In the genomic region with DNA sequence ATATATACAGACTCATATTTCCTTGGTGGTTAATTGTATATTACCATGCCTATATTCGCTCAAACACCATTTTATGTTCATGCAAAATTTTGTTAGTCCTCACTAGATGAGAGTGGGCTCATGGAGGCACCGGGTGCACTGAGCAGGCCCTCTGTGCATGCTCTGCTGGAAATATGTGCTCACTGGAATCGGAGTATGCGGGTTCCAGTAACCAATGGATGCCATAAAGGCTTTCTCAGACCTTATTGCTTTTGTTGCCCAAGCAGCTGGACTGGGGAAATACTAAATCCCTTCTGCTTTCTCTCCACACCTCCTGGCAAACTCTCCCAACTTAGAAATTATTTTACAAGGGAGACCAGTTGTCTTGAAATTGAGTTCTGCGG, we compare ENCODE assay signal across 16 cellular contexts. TPM values are rescaled to one million over a fixed set of nuclear protein-coding genes. Genes with fewer than 3 reads are reported as not detected.
DNase-seq lines count a peak whose midpoint lies in the region; FAIRE-seq and TF ChIP-seq lines count a peak whose summit lies in the region.
"Had no signal": no experiment of that assay in that cellular context is flagged by ENCODE, and none has a peak within 500 bp of the region (broad histone marks: within the 10 kb centered on the region; RNA-seq: fewer than 3 reads in every experiment).

No MANE protein-coding gene starts in this region.

- H3K4me1 ChIP-seq in HEK293 (ENCODE audit: control insufficient read depth, insufficient read depth, low read length) (peaks cover 67% of the 10 kb centered on the region), ascending aorta (peaks cover 0 to 10% of the 10 kb centered on the region in 2 donors), kidney (ENCODE audit: control insufficient read depth in 1 of 2, insufficient read depth in 1 of 2, low read depth in 1 of 2, low read length in 2 of 2) (peaks cover 8 to 10% of the 10 kb centered on the region in 2 donors)

- peak overlapping the region; percentile 19 to 73 for H3K9ac ChIP-seq in kidney (ENCODE audit: low read length in 2 of 2)
- H3K9ac ChIP-seq: KMS-11 had no signal

- POLR2A ChIA-PET in HEK293 (lab: Yijun Ruan, JAX): no interaction called here

- no peaks in the 10 kb centered on the region for H3K27me3 ChIP-seq in ascending aorta

- no peak overlapping the region for H3K4me3 ChIP-seq in HEK293 (ENCODE audit: low read depth, low read length)
- peak overlapping the region in 1 of 2 donors; percentile 71 for H3K4me3 ChIP-seq in ascending aorta
- H3K4me3 ChIP-seq in kidney (ENCODE audit: low read length in 2 of 2): peak overlapping the region; percentile 21 to 40
- peak overlapping the region in 2 of 7 experiments; percentile 11 to 58 for H3K4me3 ChIP-seq in skin epidermis
- no peak overlapping the region for H3K4me3 ChIP-seq in foreskin fibroblast (ENCODE audit: low read depth in 1 of 2, low read length in 2 of 2)

- H3K27ac ChIP-seq in HEK293 (ENCODE audit: extremely low read depth, low read depth, low read length) (peak overlapping the region; percentile 100; the same call in 1 of the 2 replicates), ascending aorta (peak overlapping the region; percentile 94 to 96), kidney (ENCODE audit: low read depth in 2 of 2, low read length in 2 of 2) (no peak overlapping the region), skin epidermis (peak overlapping the region in 11 of 21 experiments; percentile 50 to 98 (median 92))
- H3K27ac ChIP-seq: KMS-11 had no signal

- TF ChIP-seq CTCF in HEK293 (tag by site-specific recombination; IDR thresholded peaks at IDR 0.05) (no peak), ascending aorta (IDR thresholded peaks at IDR 0.05) (no peak), kidney (IDR thresholded peaks at IDR 0.05; ENCODE audit: borderline replicate concordance, extremely low read depth, insufficient read depth) (no peak), foreskin fibroblast (IDR thresholded peaks at IDR 0.05; ENCODE audit: low read depth, low read length) (no peak)

- no peak for FAIRE-seq in kidney (lab: Jason Lieb, UNC)
- FAIRE-seq: urothelium cell line had no signal

- no peaks in the 10 kb centered on the region for H3K36me3 ChIP-seq in HEK293 (ENCODE audit: control insufficient read depth in 2 of 2, insufficient read depth in 1 of 2, low read length in 2 of 2)
- no peaks in the 10 kb centered on the region for H3K36me3 ChIP-seq in ascending aorta
- no peaks in the 10 kb centered on the region for H3K36me3 ChIP-seq in kidney (ENCODE audit: control insufficient read depth in 1 of 2, insufficient read depth in 2 of 2, low read length in 2 of 2)

- H3K9me3 ChIP-seq in HEK293 (ENCODE audit: control insufficient read depth, insufficient read depth, low read depth, low read length) (no peaks in the 10 kb centered on the region), ascending aorta (no peaks in the 10 kb centered on the region), kidney (ENCODE audit: control insufficient read depth in 1 of 2, low read length in 2 of 2) (no peaks in the 10 kb centered on the region)

- no peak for DNase-seq in ascending aorta (ENCODE audit: low spot score in 2 of 2)
- peak; percentile 10 for DNase-seq in kidney
- DNase-seq in A172 (ENCODE audit: low spot score): no peak
- no peak for DNase-seq in GM19240 (ENCODE audit: insufficient read length, low spot score)
- no peak for DNase-seq in foreskin fibroblast
- no peak for DNase-seq in GM03348 (ENCODE audit: low spot score)
- DNase-seq: Calu3; islet precursor cell; stimulated activated naive CD8-positive, alpha-beta T cell treated with anti-CD3 and anti-CD28 coated beads, Interleukin-15, Interleukin-2, amounts not matched to agents 100 U/mL and 50 U/mL, for 24 hours; T1000 had no signal

- CTCF ChIA-PET in HEK293 (lab: Yijun Ruan, JAX): interaction anchor here (1.8 kb wide), 1 partner anchor 181 kb away, joined by 7 read pairs; no protein-coding TSS in a partner anchor

- intact Hi-C loops in ascending aorta (cut with DNase I): no loop called here
- intact Hi-C loops in kidney (cut with DNase I): no loop called here

TF ChIP-seq in HEK293, 187 proteins besides CTCF, POLR2A, EP300 and RAD21:
- TF ChIP-seq PRDM1 (tag by site-specific recombination; IDR thresholded peaks at IDR 0.05) (0 out of 2 replicates have a peak, but pooled peaks have one; percentile 41), ZFP41 (tag by site-specific recombination; IDR thresholded peaks at IDR 0.05; ENCODE audit: borderline replicate concordance) (no peak), ZNF10 (tag by site-specific recombination; IDR thresholded peaks at IDR 0.05) (no peak), ZNF311 (tag by site-specific recombination; IDR thresholded peaks at IDR 0.05; ENCODE audit: borderline replicate concordance) (no peak)
- TF ChIP-seq, protein P1, sequence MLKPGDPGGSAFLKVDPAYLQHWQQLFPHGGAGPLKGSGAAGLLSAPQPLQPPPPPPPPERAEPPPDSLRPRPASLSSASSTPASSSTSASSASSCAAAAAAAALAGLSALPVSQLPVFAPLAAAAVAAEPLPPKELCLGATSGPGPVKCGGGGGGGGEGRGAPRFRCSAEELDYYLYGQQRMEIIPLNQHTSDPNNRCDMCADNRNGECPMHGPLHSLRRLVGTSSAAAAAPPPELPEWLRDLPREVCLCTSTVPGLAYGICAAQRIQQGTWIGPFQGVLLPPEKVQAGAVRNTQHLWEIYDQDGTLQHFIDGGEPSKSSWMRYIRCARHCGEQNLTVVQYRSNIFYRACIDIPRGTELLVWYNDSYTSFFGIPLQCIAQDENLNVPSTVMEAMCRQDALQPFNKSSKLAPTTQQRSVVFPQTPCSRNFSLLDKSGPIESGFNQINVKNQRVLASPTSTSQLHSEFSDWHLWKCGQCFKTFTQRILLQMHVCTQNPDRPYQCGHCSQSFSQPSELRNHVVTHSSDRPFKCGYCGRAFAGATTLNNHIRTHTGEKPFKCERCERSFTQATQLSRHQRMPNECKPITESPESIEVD (tag by site-specific recombination; IDR thresholded peaks at IDR 0.05): no peak

RNA-seq across cellular contexts. Expression of a gene that starts 7.7 kb away (rescaled TPM):
- 7.6 TPM for total RNA-seq in ascending aorta
- total RNA-seq in kidney: 22.0 TPM
- 11.4 TPM for polyA plus RNA-seq in kidney (ENCODE audit: insufficient read depth, low read depth, low replicate concordance)
- total RNA-seq in A172 (2014; rRNA removed; shearing (Covaris generic)): 0.31 and 2.5 TPM in 2 replicates
- total RNA-seq: activated T-helper 17 cell treated with anti-CD3 and anti-CD28 coated beads, Interleukin-2, amount 50 U/mL, for 72 hours had no signal

RNA-seq across cellular contexts. Expression of a gene that starts 11.8 kb away (rescaled TPM):
- total RNA-seq in ascending aorta: 8.9 TPM
- total RNA-seq in kidney: 9.0 TPM
- polyA plus RNA-seq in kidney (ENCODE audit: insufficient read depth, low read depth, low replicate concordance): 2.1 TPM
- not detected in 2 replicates for total RNA-seq in A172 (2014; rRNA removed; shearing (Covaris generic))
- total RNA-seq: activated T-helper 17 cell treated with anti-CD3 and anti-CD28 coated beads, Interleukin-2, amount 50 U/mL, for 72 hours; cardiac septum had no signal

RNA-seq across cellular contexts. Expression of a gene that starts 12.3 kb away (rescaled TPM):
- total RNA-seq in ascending aorta (not detected), kidney (4.8 TPM)
- 0.24 TPM for polyA plus RNA-seq in kidney (ENCODE audit: insufficient read depth, low read depth, low replicate concordance)
- 0.57 TPM in 1 of 2 replicates, not detected in the other for total RNA-seq in A172 (2014; rRNA removed; shearing (Covaris generic))
- total RNA-seq: activated T-helper 17 cell treated with anti-CD3 and anti-CD28 coated beads, Interleukin-2, amount 50 U/mL, for 72 hours; Calu3; cardiac septum had no signal

RNA-seq across cellular contexts. Expression of a gene that starts 20.6 kb away (rescaled TPM):
- total RNA-seq in ascending aorta (1.2 TPM), kidney (16.5 TPM)
- polyA plus RNA-seq in kidney (ENCODE audit: insufficient read depth, low read depth, low replicate concordance): 11.7 TPM
- total RNA-seq in A172 (2014; rRNA removed; shearing (Covaris generic)): 6.3 and 11.0 TPM in 2 replicates
- total RNA-seq: activated T-helper 17 cell treated with anti-CD3 and anti-CD28 coated beads, Interleukin-2, amount 50 U/mL, for 72 hours; cardiac septum had no signal

RNA-seq across cellular contexts. Expression of a gene that starts 33.1 kb away (rescaled TPM):
- 0.32 TPM for total RNA-seq in ascending aorta
- total RNA-seq in kidney: 24.5 TPM
- polyA plus RNA-seq in kidney (ENCODE audit: insufficient read depth, low read depth, low replicate concordance): 13.9 TPM
- total RNA-seq in A172 (2014; rRNA removed; shearing (Covaris generic)): not detected in 2 replicates
- total RNA-seq: cardiac septum had no signal

Comparison
In these comparisons a context has a peak if more than half of its experiments do, and no peak if none do; other contexts are left out.
1. H3K27ac ChIP-seq: peak in HEK293 (single experiment), ascending aorta (2 of 2) and skin epidermis (11 of 21); none in kidney (0 of 2).
2. H3K4me3 ChIP-seq: peak in kidney (2 of 2); none in HEK293 (single experiment) and foreskin fibroblast (0 of 2).